8 cellular contexts compared by ENCODE assay signal in genomic region chr1:62436466-62437272, GRCh38. TPM values are rescaled to one million over a fixed set of nuclear protein-coding genes. Genes with fewer than 3 reads are reported as not detected.
DNase-seq lines count a peak whose midpoint lies in the region; ATAC-seq and TF ChIP-seq lines count a peak whose summit lies in the region.

A gene with protein sequence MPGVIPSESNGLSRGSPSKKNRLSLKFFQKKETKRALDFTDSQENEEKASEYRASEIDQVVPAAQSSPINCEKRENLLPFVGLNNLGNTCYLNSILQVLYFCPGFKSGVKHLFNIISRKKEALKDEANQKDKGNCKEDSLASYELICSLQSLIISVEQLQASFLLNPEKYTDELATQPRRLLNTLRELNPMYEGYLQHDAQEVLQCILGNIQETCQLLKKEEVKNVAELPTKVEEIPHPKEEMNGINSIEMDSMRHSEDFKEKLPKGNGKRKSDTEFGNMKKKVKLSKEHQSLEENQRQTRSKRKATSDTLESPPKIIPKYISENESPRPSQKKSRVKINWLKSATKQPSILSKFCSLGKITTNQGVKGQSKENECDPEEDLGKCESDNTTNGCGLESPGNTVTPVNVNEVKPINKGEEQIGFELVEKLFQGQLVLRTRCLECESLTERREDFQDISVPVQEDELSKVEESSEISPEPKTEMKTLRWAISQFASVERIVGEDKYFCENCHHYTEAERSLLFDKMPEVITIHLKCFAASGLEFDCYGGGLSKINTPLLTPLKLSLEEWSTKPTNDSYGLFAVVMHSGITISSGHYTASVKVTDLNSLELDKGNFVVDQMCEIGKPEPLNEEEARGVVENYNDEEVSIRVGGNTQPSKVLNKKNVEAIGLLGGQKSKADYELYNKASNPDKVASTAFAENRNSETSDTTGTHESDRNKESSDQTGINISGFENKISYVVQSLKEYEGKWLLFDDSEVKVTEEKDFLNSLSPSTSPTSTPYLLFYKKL (plus strand): TSS chr1:62437049. CDS start chr1:62439868, 2,819 bp downstream.

- H3K9ac ChIP-seq in muscle layer of colon (ENCODE audit: low read length), result peak within 1 kb of the TSS; percentile 93

- H3K4me1 ChIP-seq in Panc1 (ENCODE audit: control insufficient read depth, insufficient read depth, low read length) (peaks cover 13% of the 10 kb centered on the region), esophagus (ENCODE audit: control insufficient read depth in 2 of 2, insufficient read depth in 2 of 2, low read length in 1 of 2) (peaks cover 0 to 3% of the 10 kb centered on the region in 2 donors), muscle layer of colon (ENCODE audit: insufficient read depth, low read length) (peaks cover 29% of the 10 kb centered on the region)

- POLR2A ChIA-PET in Panc1 (lab: Charles Lee), result interaction anchor here (1.2 kb wide), 1 partner anchor 9 kb away, joined by 5 read pairs; no protein-coding TSS in a partner anchor

- H3K27me3 ChIP-seq in Panc1 (ENCODE audit: control insufficient read depth, insufficient read depth, low read length) (no peaks in the 10 kb centered on the region), esophagus (ENCODE audit: control insufficient read depth in 1 of 2, insufficient read depth in 2 of 2, low read length in 2 of 2) (no peaks in the 10 kb centered on the region), muscle layer of colon (ENCODE audit: control insufficient read depth in 1 of 2, insufficient read depth in 2 of 2, low read length in 2 of 2) (no peaks in the 10 kb centered on the region)

- ATAC-seq in GM21723 (IDR thresholded peaks at IDR 0.05; ENCODE audit: unreplicated experiment) (peak; percentile 75), Panc1 (peak; percentile 93)
- ATAC-seq in activated T-cell treated with anti-CD3 and anti-CD28 coated beads, Interleukin-2, amount 50 U/mL, for 4 hours, result peak; percentile 84 to 89

- H3K4me1 Mint-ChIP-seq in activated T-cell treated with anti-CD3 and anti-CD28 coated beads, Interleukin-2, amount 50 U/mL, for 4 hours (ENCODE audit: low read depth), result peaks cover 42% of the 10 kb centered on the region

- intact Hi-C loops in Panc1 (cut with micrococcal nuclease; ENCODE audit: unreplicated experiment), result no loop called here

- peak within 1 kb of the TSS; percentile 96 for H3K4me3 Mint-ChIP-seq in activated T-cell treated with anti-CD3 and anti-CD28 coated beads, Interleukin-2, amount 50 U/mL, for 4 hours

- H3K27ac ChIP-seq in Panc1 (ENCODE audit: low read length) (peak within 1 kb of the TSS; percentile 99), esophagus (ENCODE audit: low read depth in 2 of 2, low read length in 1 of 2) (peak within 1 kb of the TSS; percentile 98), muscle layer of colon (ENCODE audit: low read depth, low read length) (peak within 1 kb of the TSS; percentile 96)

- H3K36me3 ChIP-seq in Panc1 (ENCODE audit: control insufficient read depth, insufficient read depth, low read length) (peaks cover 17% of the 10 kb centered on the region), esophagus (ENCODE audit: control insufficient read depth in 2 of 2, insufficient read depth in 2 of 2, low read length in 1 of 2) (peaks cover 0 to under 1% of the 10 kb centered on the region in 2 donors), muscle layer of colon (ENCODE audit: insufficient read depth, low read length) (peaks cover 5% of the 10 kb centered on the region)

- BruUV-seq in Panc1 (replicated peaks; lab: Mats Ljungman, UMichigan), result no TSS peak

- no peaks in the 10 kb centered on the region for H3K9me3 ChIP-seq in Panc1 (ENCODE audit: control insufficient read depth, insufficient read depth, low read depth, low read length)
- H3K9me3 ChIP-seq in esophagus (ENCODE audit: control insufficient read depth in 2 of 2, insufficient read depth in 1 of 2, low read depth in 1 of 2, low read length in 1 of 2), result no peaks in the 10 kb centered on the region
- no peaks in the 10 kb centered on the region for H3K9me3 ChIP-seq in muscle layer of colon (ENCODE audit: low read length)

- H3K36me3 Mint-ChIP-seq in activated T-cell treated with anti-CD3 and anti-CD28 coated beads, Interleukin-2, amount 50 U/mL, for 4 hours (ENCODE audit: insufficient read depth), result peaks cover 4% of the 10 kb centered on the region

- 0% methylated on average over 76 of the region's 76 CpGs for WGBS in esophagus, 2 donors

- DNase-seq in DMS153 treated with DMSO at 0.1 percent for 48 hours (lab: John Stamatoyannopoulos, UW; ENCODE audit: unreplicated experiment), result peak; percentile 97
- peak; percentile 100 for DNase-seq in KG1 (lab: John Stamatoyannopoulos, UW)
- DNase-seq in Panc1 (ENCODE audit: low read depth, low spot score), result peak; percentile 98
- peak; percentile 96 for DNase-seq in activated T-cell treated with anti-CD3 and anti-CD28 coated beads, Interleukin-2, amount 50 U/mL, for 4 hours
- peak; percentile 94 for DNase-seq in stimulated activated CD8-positive, alpha-beta memory T cell treated with anti-CD3 and anti-CD28 coated beads, Interleukin-7, amount 100 ng/mL, for 24 hours (ENCODE audit: low read depth)

- no peak for TF ChIP-seq CTCF in Panc1 (IDR thresholded peaks at IDR 0.05)

- H3K4me3 ChIP-seq in Panc1 (ENCODE audit: low read depth in 2 of 2, low read length in 2 of 2) (peak within 1 kb of the TSS; percentile 84 to 95), esophagus (ENCODE audit: low read depth in 1 of 2, low read length in 2 of 2) (peak within 1 kb of the TSS; percentile 82 to 96), muscle layer of colon (ENCODE audit: low read depth in 1 of 2, low read length in 2 of 2) (peak within 1 kb of the TSS; percentile 89 to 98)

- H3K27me3 Mint-ChIP-seq in activated T-cell treated with anti-CD3 and anti-CD28 coated beads, Interleukin-2, amount 50 U/mL, for 4 hours (ENCODE audit: low read depth), result no peaks in the 10 kb centered on the region

- H3K9me3 Mint-ChIP-seq in activated T-cell treated with anti-CD3 and anti-CD28 coated beads, Interleukin-2, amount 50 U/mL, for 4 hours, result peaks cover 4% of the 10 kb centered on the region

- CTCF ChIA-PET in Panc1 (lab: Charles Lee), result no interaction called here

- in situ Hi-C loops in Panc1 (cut with HindIII; ENCODE audit: low pct_unique_long_range_greater_than_20kb, low sequenced_read_pairs), result no loop called here

RNA-seq across cellular contexts. Expression of the gene that starts here (rescaled TPM):
- total RNA-seq in Panc1 (2021; ENCODE audit: unreplicated experiment), result 42.9 TPM
- 13.0 TPM for polyA plus RNA-seq in Panc1 (2012; ENCODE audit: insufficient read length)
- 10 to 100 TPM; 71.5 to 79.0 (median 72.5) TPM for total RNA-seq in activated T-cell treated with anti-CD3 and anti-CD28 coated beads, Interleukin-2, amount 50 U/mL, for 4 hours
- polyA plus RNA-seq in esophagus, result 10 to 100 TPM in 1 of 2 donors, 1 to 10 TPM in 1; 6.9 to 13.5 TPM

Comparison
In these comparisons a context has a peak if more than half of its experiments do, and no peak if none do; other contexts are left out.
1. Peak in every context shown above with its lines: DNase-seq, ATAC-seq, H3K4me3 ChIP-seq and H3K27ac ChIP-seq.